Comparison of ENCODE assay signal across 8 cellular contexts in the genomic region with DNA sequence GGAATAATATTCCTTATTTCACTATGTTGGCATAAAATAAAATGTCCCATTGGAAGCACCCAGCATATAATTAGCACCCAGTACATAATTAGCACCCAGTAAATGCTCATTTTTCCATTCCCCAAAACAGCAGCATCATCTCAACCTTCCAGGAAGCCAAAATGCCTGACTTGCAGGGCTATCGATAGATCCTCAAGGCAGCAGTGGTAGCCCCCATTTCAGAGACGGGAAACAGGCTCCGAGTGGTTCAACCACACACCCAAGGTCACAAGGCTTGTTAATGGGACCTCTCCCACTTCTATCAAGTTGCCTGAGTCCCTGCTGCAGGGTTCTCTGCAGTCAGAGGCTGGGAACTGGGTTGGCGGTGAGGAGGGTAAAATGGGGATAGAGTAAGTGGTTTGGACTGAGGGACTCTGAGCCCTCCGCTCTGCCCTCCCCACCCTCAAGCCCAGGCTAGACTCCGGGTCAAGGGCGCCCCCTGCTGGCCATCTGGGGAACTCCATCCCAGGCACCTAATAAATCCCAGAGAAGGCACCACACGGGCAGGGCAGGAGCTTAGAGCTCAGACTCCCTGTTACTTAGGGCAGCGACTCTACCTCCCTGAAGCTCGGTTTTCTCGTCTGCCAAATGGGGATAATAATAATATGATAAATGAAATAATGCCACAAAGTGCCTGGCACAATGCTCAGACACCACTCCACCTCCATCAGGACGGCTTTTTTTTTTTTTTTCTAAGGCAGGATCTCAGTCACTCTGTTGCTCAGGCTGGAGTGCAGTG. TPM values are rescaled to one million over a fixed set of nuclear protein-coding genes. Genes with fewer than 3 reads are reported as not detected.
DNase-seq lines count a peak whose midpoint lies in the region; ATAC-seq and TF ChIP-seq lines count a peak whose summit lies in the region.

No MANE protein-coding gene starts in this region.

- no peak for TF ChIP-seq EP300 in sigmoid colon (IDR thresholded peaks at IDR 0.05)

- TF ChIP-seq POLR2A in adrenal gland (IDR thresholded peaks at IDR 0.05) (no peak), sigmoid colon (IDR thresholded peaks at IDR 0.05) (no peak)

- H3K36me3 ChIP-seq in adrenal gland (replicated peaks in 1 of 2) = no peaks in the 10 kb centered on the region
- H3K36me3 ChIP-seq in sigmoid colon = no peaks in the 10 kb centered on the region

- no peaks in the 10 kb centered on the region for H3K9me3 ChIP-seq in T-helper 17 cell (ENCODE audit: control insufficient read depth, low read length, poor library complexity, severe bottlenecking)
- H3K9me3 ChIP-seq in adrenal gland (replicated peaks in 1 of 3) = no peaks in the 10 kb centered on the region
- H3K9me3 ChIP-seq in sigmoid colon = no peaks in the 10 kb centered on the region

- TF ChIP-seq CTCF in adrenal gland (IDR thresholded peaks at IDR 0.05) = peak; percentile 97 to 99 (median 98)
- peak; percentile 89 to 99 (median 96) for TF ChIP-seq CTCF in sigmoid colon (IDR thresholded peaks at IDR 0.05)

- 11 to 15% (median 13%) methylated on average over 12 of the region's 12 CpGs for WGBS in adrenal gland, 4 donors
- 6 to 19% methylated on average over 12 of the region's 12 CpGs for WGBS in sigmoid colon, 2 donors

- H3K27me3 ChIP-seq in adrenal gland = no peaks in the 10 kb centered on the region
- H3K27me3 ChIP-seq in sigmoid colon = no peaks in the 10 kb centered on the region

- intact Hi-C loops in adrenal gland (cut with DNase I) = loop anchor here (2.0 to 5.0 kb wide), 3 partner anchors 57 to 133 kb away; a partner anchor contains a TSS
- intact Hi-C loops in left ventricle myocardium superior (cut with micrococcal nuclease) = loop anchor here (2.0 to 5.0 kb wide), 2 partner anchors 59 to 133 kb away; no protein-coding TSS in a partner anchor
- intact Hi-C loops in sigmoid colon (cut with DNase I) = loop anchor here (1.0 to 5.0 kb wide), 2 partner anchors 60 to 1542 kb away; a partner anchor contains a TSS

- H3K36me3 Mint-ChIP-seq in T-helper 17 cell (ENCODE audit: low read depth) = no peaks in the 10 kb centered on the region

- ATAC-seq in GM21515 (IDR thresholded peaks at IDR 0.05; ENCODE audit: unreplicated experiment) = peak; percentile 60
- ATAC-seq in T-helper 17 cell = peak; percentile 83
- peak; percentile 74 for ATAC-seq in left ventricle myocardium superior
- no peak for ATAC-seq in HG03521 (IDR thresholded peaks at IDR 0.05; ENCODE audit: unreplicated experiment)

- peak overlapping the region; percentile 53 for H3K4me3 Mint-ChIP-seq in T-helper 17 cell

- H3K27ac ChIP-seq in adrenal gland (no peak overlapping the region), sigmoid colon (no peak overlapping the region)

- peaks cover 19% of the 10 kb centered on the region for H3K4me1 Mint-ChIP-seq in T-helper 17 cell

- DNase-seq in CMK (ENCODE audit: low read depth) (peak; percentile 82), NAMALWA (ENCODE audit: low spot score) (peak; percentile 92), T-helper 17 cell (peak; percentile 80 to 93 (median 84)), adrenal gland (peak; percentile 76 to 95 (median 88)), left ventricle myocardium superior (peak; percentile 88), sigmoid colon (peak; percentile 91)

- H3K4me1 ChIP-seq in adrenal gland (replicated peaks in 1 of 2) (peaks cover 14 to 16% of the 10 kb centered on the region in 2 donors), sigmoid colon (peaks cover 0 to 7% (median 0%) of the 10 kb centered on the region in 4 donors)

- H3K27ac Mint-ChIP-seq in T-helper 17 cell = peak overlapping the region; percentile 81

- H3K27me3 Mint-ChIP-seq in T-helper 17 cell = no peaks in the 10 kb centered on the region

- H3K4me3 ChIP-seq in adrenal gland (no peak overlapping the region), sigmoid colon (no peak overlapping the region)

RNA-seq across cellular contexts. Expression of a gene that starts 21.9 kb away (rescaled TPM):
- total RNA-seq in T-helper 17 cell (100 to 1,000 TPM; 563 to 601 TPM), adrenal gland (100 to 1,000 TPM in 5 of 8 donors, 10 to 100 TPM in 3; 24.0 to 176 (median 130) TPM), left ventricle myocardium superior (23.9 TPM), sigmoid colon (10 to 100 TPM; 30.2 to 49.6 (median 42.8) TPM)
- polyA plus RNA-seq in adrenal gland (100 to 1,000 TPM in 1 of 3 donors, 10 to 100 TPM in 2; 85.9 to 177 (median 97.1) TPM), sigmoid colon (100 to 1,000 TPM in 2 of 3 donors, 10 to 100 TPM in 1; 35.4 to 219 (median 132) TPM)

RNA-seq across cellular contexts. Expression of a gene that starts 56.1 kb away (rescaled TPM):
- total RNA-seq in T-helper 17 cell (1 to 10 TPM; 2.1 to 3.7 TPM), adrenal gland (under 1 TPM in 2 of 8 donors, not detected in 6; 0.27 to 0.55 TPM), left ventricle myocardium superior (not detected), sigmoid colon (under 1 TPM in 2 of 4 donors, not detected in 2; 0.36 to 0.54 TPM)
- polyA plus RNA-seq in adrenal gland (under 1 TPM; 0.05 to 0.10 (median 0.08) TPM), sigmoid colon (under 1 TPM in 1 of 3 donors, not detected in 2; 0.09 TPM)
